In genomic region chr11:47162426-47162825, GRCh38 we compare ENCODE assay signal across 25 cellular contexts. TPM values are rescaled to one million over a fixed set of nuclear protein-coding genes. Genes with fewer than 3 reads are reported as not detected.
A peak's percentile ranks its signal among the peaks of the same experiment; 100 is the strongest.
DNase-seq lines count a peak whose midpoint lies in the region; ATAC-seq, FAIRE-seq and TF ChIP-seq lines count a peak whose summit lies in the region.
"Had no signal": no experiment of that assay in that cellular context is flagged by ENCODE, and none has a peak within 500 bp of the region (broad histone marks: within the 10 kb centered on the region; RNA-seq: fewer than 3 reads in every experiment).

No MANE protein-coding gene starts in this region.

- peak overlapping the region; percentile 69 for H3K27ac ChIP-seq in GM23338 (ENCODE audit: low read depth)
- H3K27ac ChIP-seq in K562 (ENCODE audit: extremely low read depth, low read depth, low read length), result no peak overlapping the region
- H3K27ac ChIP-seq in psoas muscle, result no peak overlapping the region
- H3K27ac ChIP-seq: BLaER1, SJSA1 had no signal

- peaks cover 10% of the 10 kb centered on the region for H3F3A ChIP-seq in GM23338 (replicated peaks; ENCODE audit: low read depth)

- H3K4me3 ChIP-seq in GM23338, result no peak overlapping the region
- H3K4me3 ChIP-seq in K562, result no peak overlapping the region
- no peak overlapping the region for H3K4me3 ChIP-seq in psoas muscle
- H3K4me3 ChIP-seq: BLaER1, SJSA1 had no signal

- H3K79me2 ChIP-seq in GM23338 (replicated peaks; ENCODE audit: insufficient read depth) (no peaks in the 10 kb centered on the region), K562 (ENCODE audit: control insufficient read depth, insufficient read depth, low read length) (no peaks in the 10 kb centered on the region)

- H3K4me2 ChIP-seq in GM23338, result no peak overlapping the region
- no peak overlapping the region for H3K4me2 ChIP-seq in K562 (ENCODE audit: insufficient read depth, low read length)
- H3K4me2 ChIP-seq: BLaER1 had no signal

- H3K9me2 ChIP-seq in GM23338 (ENCODE audit: insufficient read depth), result no peaks in the 10 kb centered on the region

- in situ Hi-C loops in K562 (cut with MboI), result loop anchor here (5.0 kb wide), 1 partner anchor 275 kb away; no protein-coding TSS in a partner anchor

- POLR2A ChIA-PET in K562 (lab: Yijun Ruan, JAX), result interaction anchor here (0.6 to 3.1 kb wide), 10 partner anchors 9 to 751 kb away, joined by 3 to 29 read pairs (median 4); no protein-coding TSS in a partner anchor
- POLR2A ChIA-PET in activated CD4-positive, alpha-beta T cell treated with anti-CD3 and anti-CD28 coated beads, Interleukin-2, amount 10 ng/mL, durations not matched to agents 7 days and 5 days (lab: Charles Lee), result no interaction called here

- peaks cover 3% of the 10 kb centered on the region; the same call in 1 of the 3 replicates for H3K4me1 Mint-ChIP-seq in GM23338
- H3K4me1 Mint-ChIP-seq in activated CD4-positive, alpha-beta T cell treated with anti-CD3 and anti-CD28 coated beads, Interleukin-2, amount 10 ng/mL, durations not matched to agents 7 days and 5 days, result peaks cover 3% of the 10 kb centered on the region

- H3K9me3 ChIP-seq in K562 (replicated peaks; ENCODE audit: control insufficient read depth, insufficient read depth, low read depth, low read length) (no peaks in the 10 kb centered on the region), psoas muscle (no peaks in the 10 kb centered on the region)
- H3K9me3 ChIP-seq: BLaER1, SJSA1 had no signal

- peaks cover 6% of the 10 kb centered on the region for H3K27me3 Mint-ChIP-seq in GM23338 (ENCODE audit: insufficient read depth, low read depth, poor library complexity)
- H3K27me3 Mint-ChIP-seq in activated CD4-positive, alpha-beta T cell treated with anti-CD3 and anti-CD28 coated beads, Interleukin-2, amount 10 ng/mL, durations not matched to agents 7 days and 5 days, result no peaks in the 10 kb centered on the region
- H3K27me3 Mint-ChIP-seq: CD4-positive, alpha-beta T cell had no signal

- BruUV-seq in K562 (replicated peaks; lab: Mats Ljungman, UMichigan), result no TSS peak

- DNase-seq in GM12891 (ENCODE audit: insufficient read length, low spot score), result no peak
- no peak for DNase-seq in GM23338 (ENCODE audit: low spot score)
- no peak for DNase-seq in K562 (ENCODE audit: extremely low read depth in 1 of 4, low spot score in 3 of 4)
- DNase-seq in psoas muscle, result no peak
- DNase-seq in activated CD4-positive, alpha-beta T cell treated with anti-CD3 and anti-CD28 coated beads, Interleukin-2, amount 10 ng/mL, durations not matched to agents 7 days and 5 days, result no peak
- no peak for DNase-seq in activated effector memory CD4-positive, alpha-beta T cell treated with anti-CD3 and anti-CD28 coated beads, Interleukin-2, amount 50 U/mL, for 16 hours
- DNase-seq in dedifferentiated amniotic fluid mesenchymal stem cell (ENCODE audit: extremely low spot score), result no peak
- DNase-seq: ACHN; CD4-positive, alpha-beta T cell; COR-L47; DMS 273 treated with DMSO at 0.1 percent for 48 hours; DMS79 treated with DMSO at 0.1 percent for 48 hours; H9; HFFc6; KG1; NCI-H1092; NCI-H1436 treated with DMSO at 0.1 percent for 48 hours; NCI-H1930; NCI-H510A; NK-92 treated with Interleukin-12 subunit alpha and Interleukin-12 subunit beta, amount 100 ng/mL, for 24 hours had no signal

- H3K4me1 ChIP-seq in GM23338 (ENCODE audit: insufficient read depth) (0 out of 2 replicates have a peak, but pooled peaks cover 3% of the 10 kb centered on the region), K562 (replicated peaks in 1 of 2; ENCODE audit: control insufficient read depth in 2 of 2, insufficient read depth in 2 of 2, low read length in 2 of 2) (peaks cover 0 to 16% of the 10 kb centered on the region in 2 experiments; a peak in 2 of 5 replicates), psoas muscle (peaks cover 10% of the 10 kb centered on the region)
- H3K4me1 ChIP-seq: SJSA1 had no signal

- H3K36me3 ChIP-seq in GM23338 (ENCODE audit: insufficient read depth) (peaks cover 11% of the 10 kb centered on the region), K562 (ENCODE audit: control insufficient read depth, insufficient read depth, low read length) (peaks cover 44% of the 10 kb centered on the region), psoas muscle (ENCODE audit: insufficient read depth in 1 of 2, low read depth in 1 of 2) (peaks cover 15 to 50% of the 10 kb centered on the region in 2 donors)

- no peak for TF ChIP-seq EP300 in K562 (IDR thresholded peaks at IDR 0.05; ENCODE audit: low read length)

- TF ChIP-seq POLR2A in GM12891 (IDR thresholded peaks at IDR 0.05; ENCODE audit: low read depth, low read length) (no peak), K562 (conservative IDR thresholded peaks at IDR 0.05) (no peak; the same call in 1 of the 2 replicates)

- CTCF ChIA-PET in K562 (lab: Yijun Ruan, JAX; ENCODE audit: low intra/inter-chr PET ratio), result interaction anchor here (0.6 to 3.9 kb wide), 2 partner anchors 273 to 335 kb away, joined by 3 to 27 read pairs; no protein-coding TSS in a partner anchor
- CTCF ChIA-PET in activated CD4-positive, alpha-beta T cell treated with anti-CD3 and anti-CD28 coated beads, Interleukin-2, amount 10 ng/mL, durations not matched to agents 7 days and 5 days (lab: Charles Lee), result interaction anchor here (0.6 to 3.9 kb wide), 4 partner anchors 9 to 17 kb away, joined by 3 to 15 read pairs (median 8); no protein-coding TSS in a partner anchor

- H2AFZ ChIP-seq in GM23338 (no peak overlapping the region), K562 (ENCODE audit: low read depth, low read length) (no peak overlapping the region)

- intact Hi-C loops in K562 (cut with micrococcal nuclease), result no loop called here
- intact Hi-C loops in psoas muscle (cut with DNase I), result no loop called here

- no peak for FAIRE-seq in GM12891 (lab: Jason Lieb, UNC)
- FAIRE-seq in K562 (lab: Jason Lieb, UNC), result no peak
- FAIRE-seq: GM18507, GM19239 had no signal

- WGBS in K562 (ENCODE audit: insufficient coverage, low coverage, missing lambda C conversion rate), result 70% methylated on average over 5 of the region's 5 CpGs
- WGBS in psoas muscle, 3 donors, result 33 to 47% (median 41%) methylated on average over 5 of the region's 5 CpGs

- no peak overlapping the region for H3K27ac Mint-ChIP-seq in GM23338
- no peak overlapping the region for H3K27ac Mint-ChIP-seq in activated CD4-positive, alpha-beta T cell treated with anti-CD3 and anti-CD28 coated beads, Interleukin-2, amount 10 ng/mL, durations not matched to agents 7 days and 5 days
- H3K27ac Mint-ChIP-seq: CD4-positive, alpha-beta T cell had no signal

- no peak overlapping the region for H3K9ac ChIP-seq in K562 (ENCODE audit: insufficient read depth in 1 of 2, low read depth in 2 of 2, low read length in 2 of 2)
- H3K9ac ChIP-seq: BLaER1 had no signal

- TF ChIP-seq CTCF in GM23338 (conservative IDR thresholded peaks at IDR 0.05; ENCODE audit: low read depth in 2 of 2), result no peak
- TF ChIP-seq CTCF in K562 (IDR thresholded peaks at IDR 0.05 in 2 of 3, conservative IDR thresholded peaks at IDR 0.05 in 1 of 3; ENCODE audit: insufficient read depth in 2 of 3, low read depth in 1 of 3, low read length in 3 of 3), result no peak
- TF ChIP-seq CTCF in psoas muscle (IDR thresholded peaks at IDR 0.05), result no peak

- ATAC-seq in GM23338 (no peak), K562 (peak; percentile 10), psoas muscle (peak; percentile 14 to 22 (median 18)), GM18517 (IDR thresholded peaks at IDR 0.05; ENCODE audit: unreplicated experiment) (no peak)

- no peak overlapping the region for H3K4me3 Mint-ChIP-seq in GM23338
- no peak overlapping the region for H3K4me3 Mint-ChIP-seq in activated CD4-positive, alpha-beta T cell treated with anti-CD3 and anti-CD28 coated beads, Interleukin-2, amount 10 ng/mL, durations not matched to agents 7 days and 5 days
- H3K4me3 Mint-ChIP-seq: CD4-positive, alpha-beta T cell; H9; HFFc6 had no signal

- peaks cover 2% of the 10 kb centered on the region for H3K9me1 ChIP-seq in K562 (ENCODE audit: control insufficient read depth, insufficient read depth, low read length)

- H3K9me3 Mint-ChIP-seq in GM23338, result no peaks in the 10 kb centered on the region
- no peaks in the 10 kb centered on the region for H3K9me3 Mint-ChIP-seq in activated CD4-positive, alpha-beta T cell treated with anti-CD3 and anti-CD28 coated beads, Interleukin-2, amount 10 ng/mL, durations not matched to agents 7 days and 5 days
- H3K9me3 Mint-ChIP-seq: CD4-positive, alpha-beta T cell; H9; HFFc6 had no signal

- H4K20me1 ChIP-seq in GM23338 (replicated peaks; ENCODE audit: insufficient read depth) (peaks cover under 1% of the 10 kb centered on the region; the same call in 1 of the 2 replicates), K562 (replicated peaks; ENCODE audit: control insufficient read depth, insufficient read depth, low read length) (peaks cover 17% of the 10 kb centered on the region)

- H3K36me3 Mint-ChIP-seq in GM23338 (ENCODE audit: low read depth), result peaks cover 35% of the 10 kb centered on the region
- peaks cover 9% of the 10 kb centered on the region for H3K36me3 Mint-ChIP-seq in activated CD4-positive, alpha-beta T cell treated with anti-CD3 and anti-CD28 coated beads, Interleukin-2, amount 10 ng/mL, durations not matched to agents 7 days and 5 days (ENCODE audit: low read depth)

- H3K27me3 ChIP-seq in GM23338 (ENCODE audit: insufficient read depth), result no peaks in the 10 kb centered on the region
- no peaks in the 10 kb centered on the region for H3K27me3 ChIP-seq in K562 (ENCODE audit: control insufficient read depth in 2 of 2, insufficient read depth in 2 of 2, low read length in 2 of 2)
- no peaks in the 10 kb centered on the region for H3K27me3 ChIP-seq in psoas muscle (ENCODE audit: insufficient read depth in 3 of 3, low read length in 2 of 3)
- H3K27me3 ChIP-seq: BLaER1, SJSA1 had no signal

- TF ChIP-seq RAD21 in K562 (CRISPR knock-in tag; conservative IDR thresholded peaks at IDR 0.05 in 1 of 2, IDR thresholded peaks at IDR 0.05 in 1 of 2), result no peak

RNA-seq across cellular contexts. Expression of gene ARFGAP2, which starts 14.3 kb away (rescaled TPM):
- 48.9 TPM for polyA plus RNA-seq in GM12891 (2012; ENCODE audit: low read depth, missing spikeins)
- total RNA-seq in GM23338 (2014; rRNA removed; shearing (Covaris generic)), result 111 and 122 TPM in 2 replicates
- polyA plus RNA-seq in GM23338 (2016; fragmentation: Nextera tagmentation; extraction: Ambion mirVana) (24.2 and 25.6 TPM in 2 replicates), K562 (2011; rRNA removed) (96.3 and 120 TPM in 2 replicates), K562 (2014; fragmentation: Illumina TruSeq; extraction: Trizol) (122 and 140 TPM in 2 replicates), K562 (2014; fragmentation: Nextera tagmentation; extraction: Ambion mirVana) (10 to 100 TPM; 29.1 to 42.1 TPM), K562 (2014; rRNA removed) (90.1 and 90.8 TPM in 2 replicates), psoas muscle (10 to 100 TPM; 58.7 to 84.3 (median 60.8) TPM)
- total RNA-seq in K562 (2011; cell fraction: chromatin; rRNA removed; ENCODE audit: low replicate concordance), result 359 and 833 TPM in 2 replicates
- total RNA-seq in K562 (2011; cell fraction: nucleolus; rRNA removed), result 445 and 463 TPM in 2 replicates
- 399 and 402 TPM in 2 replicates for total RNA-seq in K562 (2011; cell fraction: nucleoplasm; rRNA removed)
- total RNA-seq in K562 (2014; rRNA removed) (97.6 and 107 TPM in 2 replicates), K562 (2014; rRNA removed; fragmentation: Illumina TruSeq; extraction: Trizol) (65.0 and 78.6 TPM in 2 replicates), K562 (2015; rRNA removed; fragmentation: Illumina TruSeq; extraction: Trizol) (78.4 and 83.2 TPM in 2 replicates), K562 (2021) (93.4 and 102 TPM in 2 replicates), psoas muscle (100 to 1,000 TPM in 1 of 4 donors, 10 to 100 TPM in 3; 80.2 to 138 (median 86.5) TPM)
- polyA plus RNA-seq in K562 (2011; cell fraction: cytosol; rRNA removed), result 199 and 200 TPM in 2 replicates
- 212 and 227 TPM in 2 replicates for polyA plus RNA-seq in K562 (2011; cell fraction: nucleus; rRNA removed)
- 69.1 and 93.2 TPM in 2 replicates for polyA plus RNA-seq in K562 (2012)
- polyA minus RNA-seq in K562 (2011; rRNA and poly(A)+ RNA removed), result 112 and 121 TPM in 2 replicates
- polyA minus RNA-seq in K562 (2011; cell fraction: cytosol; rRNA and poly(A)+ RNA removed), result 55.3 and 58.2 TPM in 2 replicates
- polyA minus RNA-seq in K562 (2011; cell fraction: nucleus; rRNA and poly(A)+ RNA removed), result 104 and 166 TPM in 2 replicates
- 100 to 1,000 TPM in 1 of 2 experiments, 10 to 100 TPM in 1; 88.1 to 103 TPM for total RNA-seq in activated CD4-positive, alpha-beta T cell treated with anti-CD3 and anti-CD28 coated beads, Interleukin-2, amount 10 ng/mL, durations not matched to agents 7 days and 5 days

RNA-seq across cellular contexts. Expression of gene PACSIN3, which starts 23.8 kb away (rescaled TPM):
- 0.87 TPM for polyA plus RNA-seq in GM12891 (2012; ENCODE audit: low read depth, missing spikeins)
- total RNA-seq in GM23338 (2014; rRNA removed; shearing (Covaris generic)), result 66.5 and 72.1 TPM in 2 replicates
- polyA plus RNA-seq in GM23338 (2016; fragmentation: Nextera tagmentation; extraction: Ambion mirVana) (38.8 and 39.6 TPM in 2 replicates), K562 (2011; rRNA removed) (6.8 and 7.1 TPM in 2 replicates), K562 (2014; fragmentation: Illumina TruSeq; extraction: Trizol) (7.1 and 9.8 TPM in 2 replicates), K562 (2014; fragmentation: Nextera tagmentation; extraction: Ambion mirVana) (under 1 TPM; 0.13 to 0.17 TPM), K562 (2014; rRNA removed) (14.5 and 15.0 TPM in 2 replicates), psoas muscle (100 to 1,000 TPM in 2 of 3 donors, 10 to 100 TPM in 1; 90.4 to 303 (median 167) TPM)
- 3.9 and 14.6 TPM in 2 replicates for total RNA-seq in K562 (2011; cell fraction: chromatin; rRNA removed; ENCODE audit: low replicate concordance)
- total RNA-seq in K562 (2011; cell fraction: nucleolus; rRNA removed), result 11.6 and 12.7 TPM in 2 replicates
- 6.0 and 7.3 TPM in 2 replicates for total RNA-seq in K562 (2011; cell fraction: nucleoplasm; rRNA removed)
- total RNA-seq in K562 (2014; rRNA removed) (15.5 and 18.8 TPM in 2 replicates), K562 (2014; rRNA removed; fragmentation: Illumina TruSeq; extraction: Trizol) (1.5 and 3.5 TPM in 2 replicates), K562 (2015; rRNA removed; fragmentation: Illumina TruSeq; extraction: Trizol) (8.8 and 9.6 TPM in 2 replicates), K562 (2021) (13.8 and 18.1 TPM in 2 replicates), psoas muscle (100 to 1,000 TPM; 210 to 430 (median 348) TPM)
- polyA plus RNA-seq in K562 (2011; cell fraction: cytosol; rRNA removed), result 6.5 and 12.3 TPM in 2 replicates
- 6.2 and 9.6 TPM in 2 replicates for polyA plus RNA-seq in K562 (2011; cell fraction: nucleus; rRNA removed)
- polyA plus RNA-seq in K562 (2012), result 7.3 and 10.4 TPM in 2 replicates
- 1.9 and 3.0 TPM in 2 replicates for polyA minus RNA-seq in K562 (2011; rRNA and poly(A)+ RNA removed)
- 8.0 and 17.4 TPM in 2 replicates for polyA minus RNA-seq in K562 (2011; cell fraction: cytosol; rRNA and poly(A)+ RNA removed)
- 4.7 and 5.0 TPM in 2 replicates for polyA minus RNA-seq in K562 (2011; cell fraction: nucleus; rRNA and poly(A)+ RNA removed)
- 1 to 10 TPM; 1.8 to 2.2 TPM for total RNA-seq in activated CD4-positive, alpha-beta T cell treated with anti-CD3 and anti-CD28 coated beads, Interleukin-2, amount 10 ng/mL, durations not matched to agents 7 days and 5 days

RNA-seq across cellular contexts. Expression of gene DDB2, which starts 52.3 kb away (rescaled TPM):
- 133 TPM for polyA plus RNA-seq in GM12891 (2012; ENCODE audit: low read depth, missing spikeins)
- total RNA-seq in GM23338 (2014; rRNA removed; shearing (Covaris generic)), result 62.5 and 63.1 TPM in 2 replicates
- 58.7 and 60.2 TPM in 2 replicates for polyA plus RNA-seq in GM23338 (2016; fragmentation: Nextera tagmentation; extraction: Ambion mirVana)
- total RNA-seq in K562 (2011; cell fraction: chromatin; rRNA removed; ENCODE audit: low replicate concordance), result 56.3 and 66.6 TPM in 2 replicates
- total RNA-seq in K562 (2011; cell fraction: nucleolus; rRNA removed), result 38.7 TPM in 2 replicates
- total RNA-seq in K562 (2011; cell fraction: nucleoplasm; rRNA removed), result 45.0 and 46.9 TPM in 2 replicates
- 12.7 and 13.3 TPM in 2 replicates for total RNA-seq in K562 (2014; rRNA removed)
- 8.7 and 9.0 TPM in 2 replicates for total RNA-seq in K562 (2014; rRNA removed; fragmentation: Illumina TruSeq; extraction: Trizol)
- 10.1 and 10.9 TPM in 2 replicates for total RNA-seq in K562 (2015; rRNA removed; fragmentation: Illumina TruSeq; extraction: Trizol)
- total RNA-seq in K562 (2021), result 9.0 and 10.5 TPM in 2 replicates
- 17.1 and 17.5 TPM in 2 replicates for polyA plus RNA-seq in K562 (2011; rRNA removed)
- polyA plus RNA-seq in K562 (2011; cell fraction: cytosol; rRNA removed), result 12.9 and 16.0 TPM in 2 replicates
- 54.5 and 57.5 TPM in 2 replicates for polyA plus RNA-seq in K562 (2011; cell fraction: nucleus; rRNA removed)
- polyA plus RNA-seq in K562 (2012), result 11.5 and 20.9 TPM in 2 replicates
- polyA plus RNA-seq in K562 (2014; fragmentation: Illumina TruSeq; extraction: Trizol), result 10.1 and 10.4 TPM in 2 replicates
- polyA plus RNA-seq in K562 (2014; fragmentation: Nextera tagmentation; extraction: Ambion mirVana), result 10 to 100 TPM in 1 of 2 experiments, 1 to 10 TPM in 1; 9.0 to 10.3 TPM
- 12.0 and 18.6 TPM in 2 replicates for polyA plus RNA-seq in K562 (2014; rRNA removed)
- 12.9 and 16.8 TPM in 2 replicates for polyA minus RNA-seq in K562 (2011; rRNA and poly(A)+ RNA removed)
- 5.5 and 8.0 TPM in 2 replicates for polyA minus RNA-seq in K562 (2011; cell fraction: cytosol; rRNA and poly(A)+ RNA removed)
- polyA minus RNA-seq in K562 (2011; cell fraction: nucleus; rRNA and poly(A)+ RNA removed), result 17.4 and 23.8 TPM in 2 replicates
- total RNA-seq in psoas muscle, result 1 to 10 TPM; 5.1 to 9.3 (median 6.9) TPM
- polyA plus RNA-seq in psoas muscle, result 10 to 100 TPM in 1 of 3 donors, 1 to 10 TPM in 2; 3.8 to 11.5 (median 4.3) TPM
- total RNA-seq in activated CD4-positive, alpha-beta T cell treated with anti-CD3 and anti-CD28 coated beads, Interleukin-2, amount 10 ng/mL, durations not matched to agents 7 days and 5 days, result 100 to 1,000 TPM; 156 to 166 TPM

Comparison
In these comparisons a context has a peak if more than half of its experiments do, and no peak if none do; other contexts are left out.
1. ATAC-seq: peak in K562 (single experiment) and psoas muscle (4 of 4); none in GM23338 (single experiment) and GM18517 (single experiment).